ENCODE assay signal across 9 cellular contexts in the genomic region with DNA sequence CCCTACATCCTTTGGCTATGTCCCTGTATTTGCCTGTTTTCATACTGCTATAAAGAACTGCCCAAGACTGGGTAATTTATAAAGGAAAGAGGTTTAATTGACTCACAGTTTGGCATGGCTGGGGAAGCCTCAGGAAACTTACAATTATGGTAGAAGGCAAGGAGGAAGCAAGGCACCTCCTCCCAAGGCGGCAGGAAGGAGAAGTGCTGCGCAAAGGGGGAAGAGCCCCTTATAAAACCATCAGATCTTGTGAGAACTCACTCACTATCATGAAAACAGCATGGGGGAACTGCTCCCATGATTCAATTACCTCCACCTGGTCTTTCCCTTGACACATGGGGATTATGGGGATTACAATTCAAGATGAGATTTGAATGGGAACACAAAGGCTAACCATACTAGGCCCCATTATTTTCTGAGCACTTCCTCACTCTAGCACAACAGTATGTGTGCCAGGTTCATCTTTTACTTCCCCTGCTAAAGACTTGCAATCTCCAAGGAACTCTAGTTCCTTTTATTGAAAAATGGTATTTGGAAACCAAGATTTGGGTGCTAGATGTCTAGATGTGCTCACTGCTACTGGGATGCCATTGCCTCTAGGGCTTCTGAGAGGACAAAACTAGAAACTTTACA. TPM values are rescaled to one million over a fixed set of nuclear protein-coding genes. Genes with fewer than 3 reads are reported as not detected.
"Had no signal": no experiment of that assay in that cellular context is flagged by ENCODE, and none has a peak within 500 bp of the region (broad histone marks: within the 10 kb centered on the region; RNA-seq: fewer than 3 reads in every experiment).

No MANE protein-coding gene starts in this region.

RNA-seq across cellular contexts. Expression of a gene that starts 49.6 kb away (rescaled TPM):
- total RNA-seq: activated B cell treated with CpG ODN at 0.5 μM for 24 hours; activated CD4-positive, alpha-beta T cell treated with anti-CD3 and anti-CD28 coated beads for 36 hours; activated naive CD4-positive, alpha-beta T cell treated with anti-CD3 and anti-CD28 coated beads, Interleukin-2, amount 50 U/mL, for 72 hours; activated T-helper 17 cell treated with anti-CD3 and anti-CD28 coated beads, Interleukin-2, amount 50 U/mL, for 72 hours; astrocyte; endothelial cell of umbilical vein; naive thymus-derived CD8-positive, alpha-beta T cell; smooth muscle cell; stomach had no signal
- polyA plus RNA-seq: naive thymus-derived CD8-positive, alpha-beta T cell; smooth muscle cell had no signal
